In the genomic region with DNA sequence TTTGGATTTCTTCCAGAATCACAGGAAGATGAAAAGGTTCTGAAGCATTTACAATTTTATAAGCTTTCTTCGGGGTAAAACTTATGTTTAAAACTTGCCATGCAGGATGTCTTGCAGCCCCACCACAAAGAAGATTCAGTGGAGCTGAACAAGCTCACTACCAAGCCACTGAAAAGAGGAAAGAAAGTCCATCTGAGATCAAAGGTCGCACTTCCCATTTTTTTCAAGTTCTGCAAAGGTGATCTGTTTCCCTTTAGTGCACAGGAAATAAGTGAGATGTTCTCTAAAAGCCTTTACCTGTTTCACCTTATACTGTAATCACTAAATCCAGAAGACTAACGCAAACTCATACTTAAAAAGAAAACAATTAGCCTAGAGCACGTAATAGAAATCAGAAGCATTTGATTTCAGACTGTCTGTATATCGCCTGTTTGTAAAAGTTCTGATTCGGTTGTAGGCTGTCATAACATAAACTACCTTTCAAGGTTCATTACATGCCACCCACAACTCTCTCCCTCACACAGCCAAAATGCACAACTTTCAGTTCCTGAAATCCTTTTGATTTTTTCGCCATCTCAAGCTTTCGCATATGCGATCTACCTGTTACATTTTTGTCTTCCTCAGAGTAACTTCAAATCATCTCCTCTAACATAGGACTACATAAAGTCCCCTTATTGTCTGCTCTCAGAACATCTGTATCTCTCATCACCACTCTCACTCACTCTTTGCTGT, we compare ENCODE assay signal across 9 cellular contexts. TPM values are rescaled to one million over a fixed set of nuclear protein-coding genes. Genes with fewer than 3 reads are reported as not detected.
DNase-seq lines count a peak whose midpoint lies in the region; ATAC-seq and TF ChIP-seq lines count a peak whose summit lies in the region.
"Had no signal": no experiment of that assay in that cellular context is flagged by ENCODE, and none has a peak within 500 bp of the region (broad histone marks: within the 10 kb centered on the region; RNA-seq: fewer than 3 reads in every experiment).

No MANE protein-coding gene starts in this region.

- H3K27me3 Mint-ChIP-seq in GM23338 (ENCODE audit: insufficient read depth, low read depth, poor library complexity), result no peaks in the 10 kb centered on the region

- H3K27me3 ChIP-seq in GM23338 (ENCODE audit: insufficient read depth), result no peaks in the 10 kb centered on the region
- H3K27me3 ChIP-seq in OCI-LY3 (ENCODE audit: low read depth, low read length), result no peaks in the 10 kb centered on the region
- no peaks in the 10 kb centered on the region for H3K27me3 ChIP-seq in lower lobe of right lung (ENCODE audit: low read depth)

- H3K79me2 ChIP-seq in GM23338 (replicated peaks; ENCODE audit: insufficient read depth) (peaks cover 76% of the 10 kb centered on the region), OCI-LY3 (ENCODE audit: low read length) (peaks cover 80% of the 10 kb centered on the region)

- no peak for ATAC-seq in GM23338
- no peak for ATAC-seq in lower lobe of right lung

- H3K36me3 ChIP-seq in GM23338 (ENCODE audit: insufficient read depth), result no peaks in the 10 kb centered on the region
- no peaks in the 10 kb centered on the region for H3K36me3 ChIP-seq in OCI-LY3 (replicated peaks; ENCODE audit: low read depth, low read length)
- H3K36me3 ChIP-seq in lower lobe of right lung, result no peaks in the 10 kb centered on the region

- peaks cover 57% of the 10 kb centered on the region for H3K4me1 ChIP-seq in GM23338 (ENCODE audit: insufficient read depth)
- H3K4me1 ChIP-seq in OCI-LY3 (ENCODE audit: low read length), result peaks cover 20% of the 10 kb centered on the region
- H3K4me1 ChIP-seq in lower lobe of right lung, result peaks cover 60% of the 10 kb centered on the region

- H3K27ac Mint-ChIP-seq in GM23338, result no peak overlapping the region

- H3K9me3 ChIP-seq in OCI-LY3 (ENCODE audit: insufficient read depth, low read length) (no peaks in the 10 kb centered on the region), lower lobe of right lung (no peaks in the 10 kb centered on the region)

- intact Hi-C loops in lower lobe of right lung (cut with DNase I), result no loop called here

- H3K9me3 Mint-ChIP-seq in GM23338, result no peaks in the 10 kb centered on the region

- H3K4me1 Mint-ChIP-seq in GM23338, result peaks cover 21% of the 10 kb centered on the region
- H3K4me1 Mint-ChIP-seq: nephron had no signal

- no peaks in the 10 kb centered on the region for H3F3A ChIP-seq in GM23338 (replicated peaks; ENCODE audit: low read depth)

- DNase-seq in GM23338 (ENCODE audit: low spot score), result no peak
- no peak for DNase-seq in lower lobe of right lung
- no peak for DNase-seq in substantia nigra (lab: John Stamatoyannopoulos, UW)
- no peak for DNase-seq in anterior cingulate cortex (lab: John Stamatoyannopoulos, UW)
- no peak for DNase-seq in activated CD8-positive, alpha-beta memory T cell treated with anti-CD3 and anti-CD28 coated beads, Interleukin-2, amount 50 U/mL, for 4 hours
- DNase-seq in activated CD4-positive, CD25-positive, alpha-beta regulatory T cell treated with anti-CD3 and anti-CD28 coated beads, Interleukin-2, amount 50 U/mL, for 72 hours, result no peak

- H3K9me2 ChIP-seq in GM23338 (ENCODE audit: insufficient read depth), result no peaks in the 10 kb centered on the region

- H3K4me2 ChIP-seq in GM23338 (peak overlapping the region; percentile 79), OCI-LY3 (ENCODE audit: low read length) (peak overlapping the region; percentile 96)

- TF ChIP-seq CTCF in GM23338 (conservative IDR thresholded peaks at IDR 0.05; ENCODE audit: low read depth in 2 of 2) (no peak), OCI-LY3 (IDR thresholded peaks at IDR 0.05; ENCODE audit: low read depth, low read length) (no peak), lower lobe of right lung (IDR thresholded peaks at IDR 0.05) (no peak)

- H3K27ac ChIP-seq in GM23338 (ENCODE audit: low read depth) (0 out of 2 replicates have a peak overlapping the region, but pooled peaks have one; percentile 4), OCI-LY3 (ENCODE audit: low read length) (peak overlapping the region; percentile 69; the same call in 1 of the 2 replicates), lower lobe of right lung (peak overlapping the region; percentile 25), substantia nigra (ENCODE audit: low read depth, low read length, poor library complexity, severe bottlenecking) (no peak overlapping the region)

- H3K36me3 Mint-ChIP-seq in GM23338 (ENCODE audit: low read depth), result peaks cover 4% of the 10 kb centered on the region; the same call in 1 of the 3 replicates

- no peak overlapping the region for H3K4me3 Mint-ChIP-seq in GM23338

- no peaks in the 10 kb centered on the region for H4K20me1 ChIP-seq in GM23338 (replicated peaks; ENCODE audit: insufficient read depth)
- peaks cover 19% of the 10 kb centered on the region for H4K20me1 ChIP-seq in OCI-LY3 (ENCODE audit: insufficient read depth, low read length)

- H2AFZ ChIP-seq in GM23338 (no peak overlapping the region), OCI-LY3 (ENCODE audit: low read depth, low read length) (no peak overlapping the region)

- peak overlapping the region; percentile 96 for H3K9ac ChIP-seq in OCI-LY3 (ENCODE audit: low read length)

- H3K4me3 ChIP-seq in GM08714 (ENCODE audit: low read length), result peak overlapping the region; percentile 77
- peak overlapping the region; percentile 64 for H3K4me3 ChIP-seq in GM23338
- H3K4me3 ChIP-seq in OCI-LY3 (ENCODE audit: low read length), result peak overlapping the region; percentile 98
- H3K4me3 ChIP-seq in lower lobe of right lung, result peak overlapping the region; percentile 78

TF ChIP-seq in GM23338, 12 proteins besides CTCF, POLR2A, EP300 and RAD21:
- TF ChIP-seq CREB1 (CRISPR knock-in tag; IDR thresholded peaks at IDR 0.05; ENCODE audit: low read depth), result no peak
- no peak for TF ChIP-seq EZH2phosphoT487 (IDR thresholded peaks at IDR 0.05; ENCODE audit: unreplicated experiment)
- TF ChIP-seq, protein P1, sequence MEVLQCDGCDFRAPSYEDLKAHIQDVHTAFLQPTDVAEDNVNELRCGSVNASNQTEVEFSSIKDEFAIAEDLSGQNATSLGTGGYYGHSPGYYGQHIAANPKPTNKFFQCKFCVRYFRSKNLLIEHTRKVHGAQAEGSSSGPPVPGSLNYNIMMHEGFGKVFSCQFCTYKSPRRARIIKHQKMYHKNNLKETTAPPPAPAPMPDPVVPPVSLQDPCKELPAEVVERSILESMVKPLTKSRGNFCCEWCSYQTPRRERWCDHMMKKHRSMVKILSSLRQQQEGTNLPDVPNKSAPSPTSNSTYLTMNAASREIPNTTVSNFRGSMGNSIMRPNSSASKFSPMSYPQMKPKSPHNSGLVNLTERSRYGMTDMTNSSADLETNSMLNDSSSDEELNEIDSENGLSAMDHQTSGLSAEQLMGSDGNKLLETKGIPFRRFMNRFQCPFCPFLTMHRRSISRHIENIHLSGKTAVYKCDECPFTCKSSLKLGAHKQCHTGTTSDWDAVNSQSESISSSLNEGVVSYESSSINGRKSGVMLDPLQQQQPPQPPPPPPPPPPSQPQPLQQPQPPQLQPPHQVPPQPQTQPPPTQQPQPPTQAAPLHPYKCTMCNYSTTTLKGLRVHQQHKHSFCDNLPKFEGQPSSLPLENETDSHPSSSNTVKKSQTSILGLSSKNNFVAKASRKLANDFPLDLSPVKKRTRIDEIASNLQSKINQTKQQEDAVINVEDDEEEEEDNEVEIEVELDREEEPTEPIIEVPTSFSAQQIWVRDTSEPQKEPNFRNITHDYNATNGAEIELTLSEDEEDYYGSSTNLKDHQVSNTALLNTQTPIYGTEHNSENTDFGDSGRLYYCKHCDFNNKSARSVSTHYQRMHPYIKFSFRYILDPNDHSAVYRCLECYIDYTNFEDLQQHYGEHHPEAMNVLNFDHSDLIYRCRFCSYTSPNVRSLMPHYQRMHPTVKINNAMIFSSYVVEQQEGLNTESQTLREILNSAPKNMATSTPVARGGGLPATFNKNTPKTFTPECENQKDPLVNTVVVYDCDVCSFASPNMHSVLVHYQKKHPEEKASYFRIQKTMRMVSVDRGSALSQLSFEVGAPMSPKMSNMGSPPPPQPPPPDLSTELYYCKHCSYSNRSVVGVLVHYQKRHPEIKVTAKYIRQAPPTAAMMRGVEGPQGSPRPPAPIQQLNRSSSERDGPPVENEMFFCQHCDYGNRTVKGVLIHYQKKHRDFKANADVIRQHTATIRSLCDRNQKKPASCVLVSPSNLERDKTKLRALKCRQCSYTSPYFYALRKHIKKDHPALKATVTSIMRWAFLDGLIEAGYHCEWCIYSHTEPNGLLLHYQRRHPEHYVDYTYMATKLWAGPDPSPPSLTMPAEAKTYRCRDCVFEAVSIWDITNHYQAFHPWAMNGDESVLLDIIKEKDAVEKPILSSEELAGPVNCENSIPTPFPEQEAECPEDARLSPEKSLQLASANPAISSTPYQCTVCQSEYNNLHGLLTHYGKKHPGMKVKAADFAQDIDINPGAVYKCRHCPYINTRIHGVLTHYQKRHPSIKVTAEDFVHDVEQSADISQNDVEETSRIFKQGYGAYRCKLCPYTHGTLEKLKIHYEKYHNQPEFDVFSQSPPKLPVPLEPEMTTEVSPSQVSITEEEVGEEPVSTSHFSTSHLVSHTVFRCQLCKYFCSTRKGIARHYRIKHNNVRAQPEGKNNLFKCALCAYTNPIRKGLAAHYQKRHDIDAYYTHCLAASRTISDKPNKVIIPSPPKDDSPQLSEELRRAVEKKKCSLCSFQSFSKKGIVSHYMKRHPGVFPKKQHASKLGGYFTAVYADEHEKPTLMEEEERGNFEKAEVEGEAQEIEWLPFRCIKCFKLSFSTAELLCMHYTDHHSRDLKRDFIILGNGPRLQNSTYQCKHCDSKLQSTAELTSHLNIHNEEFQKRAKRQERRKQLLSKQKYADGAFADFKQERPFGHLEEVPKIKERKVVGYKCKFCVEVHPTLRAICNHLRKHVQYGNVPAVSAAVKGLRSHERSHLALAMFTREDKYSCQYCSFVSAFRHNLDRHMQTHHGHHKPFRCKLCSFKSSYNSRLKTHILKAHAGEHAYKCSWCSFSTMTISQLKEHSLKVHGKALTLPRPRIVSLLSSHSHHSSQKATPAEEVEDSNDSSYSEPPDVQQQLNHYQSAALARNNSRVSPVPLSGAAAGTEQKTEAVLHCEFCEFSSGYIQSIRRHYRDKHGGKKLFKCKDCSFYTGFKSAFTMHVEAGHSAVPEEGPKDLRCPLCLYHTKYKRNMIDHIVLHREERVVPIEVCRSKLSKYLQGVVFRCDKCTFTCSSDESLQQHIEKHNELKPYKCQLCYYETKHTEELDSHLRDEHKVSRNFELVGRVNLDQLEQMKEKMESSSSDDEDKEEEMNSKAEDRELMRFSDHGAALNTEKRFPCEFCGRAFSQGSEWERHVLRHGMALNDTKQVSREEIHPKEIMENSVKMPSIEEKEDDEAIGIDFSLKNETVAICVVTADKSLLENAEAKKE (CRISPR knock-in tag; IDR thresholded peaks at IDR 0.05), result no peak

RNA-seq across cellular contexts. Expression of gene ECHDC1, which starts 1.8 kb away (rescaled TPM):
- 65.8 and 77.1 TPM in 2 replicates for total RNA-seq in GM23338 (2014; rRNA removed; shearing (Covaris generic))
- 74.9 and 98.4 TPM in 2 replicates for polyA plus RNA-seq in GM23338 (2016; fragmentation: Nextera tagmentation; extraction: Ambion mirVana)
- total RNA-seq in lower lobe of right lung, result 109 TPM
